Comparison of ENCODE assay signal across 9 cellular contexts in genomic region chr22:19892249-19892879, GRCh38. TPM values are rescaled to one million over a fixed set of nuclear protein-coding genes. Genes with fewer than 3 reads are reported as not detected.
DNase-seq lines count a peak whose midpoint lies in the region; ATAC-seq and TF ChIP-seq lines count a peak whose summit lies in the region.
"Had no signal": no experiment of that assay in that cellular context is flagged by ENCODE, and none has a peak within 500 bp of the region (broad histone marks: within the 10 kb centered on the region; RNA-seq: fewer than 3 reads in every experiment).

No MANE protein-coding gene starts in this region.

- TF ChIP-seq CTCF in esophagus muscularis mucosa (IDR thresholded peaks at IDR 0.05) = no peak

- WGBS in esophagus muscularis mucosa = 40% methylated on average over 24 of the region's 24 CpGs

- TF ChIP-seq POLR2A in esophagus muscularis mucosa (IDR thresholded peaks at IDR 0.05; ENCODE audit: low read depth) = no peak

- H3K4me3 Mint-ChIP-seq in activated CD4-positive, alpha-beta T cell treated with anti-CD3 and anti-CD28 coated beads, Interleukin-2, amount 10 ng/mL, durations not matched to agents 24 days and 14 days = peak overlapping the region; percentile 80

- no peaks in the 10 kb centered on the region for H3K9me3 Mint-ChIP-seq in activated CD4-positive, alpha-beta T cell treated with anti-CD3 and anti-CD28 coated beads, Interleukin-2, amount 10 ng/mL, durations not matched to agents 24 days and 14 days

- peak overlapping the region in 2 of 4 donors; percentile 10 to 13 for H3K27ac ChIP-seq in esophagus muscularis mucosa (replicated peaks in 1 of 4)

- peaks cover 0 to 67% (median 53%) of the 10 kb centered on the region in 4 donors for H3K36me3 ChIP-seq in esophagus muscularis mucosa

- peaks cover 31% of the 10 kb centered on the region for H3K4me1 Mint-ChIP-seq in activated CD4-positive, alpha-beta T cell treated with anti-CD3 and anti-CD28 coated beads, Interleukin-2, amount 10 ng/mL, durations not matched to agents 24 days and 14 days

- peak; percentile 80 for DNase-seq in NCI-H748 (lab: John Stamatoyannopoulos, UW; ENCODE audit: unreplicated experiment)
- no peak for DNase-seq in NCI-H748 treated with DMSO at 0.1 percent for 48 hours (lab: John Stamatoyannopoulos, UW)
- peak; percentile 81 for DNase-seq in activated CD4-positive, alpha-beta T cell treated with anti-CD3 and anti-CD28 coated beads, Interleukin-2, amount 10 ng/mL, durations not matched to agents 24 days and 14 days
- no peak for DNase-seq in esophagus muscularis mucosa (ENCODE audit: extremely low spot score)
- DNase-seq in stimulated activated CD4-positive, alpha-beta T cell treated with anti-CD3 and anti-CD28 coated beads, Interleukin-1b, Interleukin-23, amount 100 ng/mL, for 48 hours = peak; percentile 74
- no peak for DNase-seq in hepatic stellate cell (ENCODE audit: low spot score)
- no peak for DNase-seq in NCI-H2107 treated with DMSO at 0.1 percent for 48 hours (lab: John Stamatoyannopoulos, UW; ENCODE audit: unreplicated experiment)

- H3K36me3 Mint-ChIP-seq in activated CD4-positive, alpha-beta T cell treated with anti-CD3 and anti-CD28 coated beads, Interleukin-2, amount 10 ng/mL, durations not matched to agents 24 days and 14 days (ENCODE audit: low read depth) = peaks cover 5% of the 10 kb centered on the region

- no peak for ATAC-seq in HG03432 (IDR thresholded peaks at IDR 0.05; ENCODE audit: unreplicated experiment)

- no peaks in the 10 kb centered on the region for H3K27me3 Mint-ChIP-seq in activated CD4-positive, alpha-beta T cell treated with anti-CD3 and anti-CD28 coated beads, Interleukin-2, amount 10 ng/mL, durations not matched to agents 24 days and 14 days

- intact Hi-C loops in activated CD4-positive, alpha-beta T cell treated with anti-CD3 and anti-CD28 coated beads, Interleukin-2, amount 10 ng/mL, durations not matched to agents 24 days and 14 days (cut with micrococcal nuclease) = no loop called here
- intact Hi-C loops in esophagus muscularis mucosa (cut with DNase I) = no loop called here

- peaks cover 15 to 25% (median 19%) of the 10 kb centered on the region in 4 donors for H3K4me1 ChIP-seq in esophagus muscularis mucosa

- H3K27ac Mint-ChIP-seq in activated CD4-positive, alpha-beta T cell treated with anti-CD3 and anti-CD28 coated beads, Interleukin-2, amount 10 ng/mL, durations not matched to agents 24 days and 14 days = peak overlapping the region; percentile 94

- H3K27me3 ChIP-seq in esophagus muscularis mucosa = no peaks in the 10 kb centered on the region

- H3K9me3 ChIP-seq in esophagus muscularis mucosa = no peaks in the 10 kb centered on the region
- H3K9me3 ChIP-seq: A549 had no signal

- TF ChIP-seq EP300 in esophagus muscularis mucosa (IDR thresholded peaks at IDR 0.05) = no peak

- peak overlapping the region in 3 of 4 donors; percentile 2 to 22 (median 6) for H3K4me3 ChIP-seq in esophagus muscularis mucosa
- H3K4me3 ChIP-seq: A549 had no signal

RNA-seq across cellular contexts. Expression of gene GNB1L, which starts 37.7 kb away (rescaled TPM):
- 21.1 and 21.4 TPM in 2 replicates for total RNA-seq in activated CD4-positive, alpha-beta T cell treated with anti-CD3 and anti-CD28 coated beads, Interleukin-2, amount 10 ng/mL, durations not matched to agents 24 days and 14 days
- total RNA-seq in esophagus muscularis mucosa = 1 to 10 TPM; 4.6 to 8.7 (median 6.8) TPM

RNA-seq across cellular contexts. Expression of gene RTL10, which starts 37.7 kb away (rescaled TPM):
- total RNA-seq in activated CD4-positive, alpha-beta T cell treated with anti-CD3 and anti-CD28 coated beads, Interleukin-2, amount 10 ng/mL, durations not matched to agents 24 days and 14 days = 20.0 and 23.4 TPM in 2 replicates
- 10 to 100 TPM in 2 of 4 donors, 1 to 10 TPM in 2; 5.6 to 14.8 (median 11.1) TPM for total RNA-seq in esophagus muscularis mucosa

RNA-seq across cellular contexts. Expression of gene COMT, which starts 49.2 kb away (rescaled TPM):
- 104 and 110 TPM in 2 replicates for total RNA-seq in activated CD4-positive, alpha-beta T cell treated with anti-CD3 and anti-CD28 coated beads, Interleukin-2, amount 10 ng/mL, durations not matched to agents 24 days and 14 days
- total RNA-seq in esophagus muscularis mucosa = 100 to 1,000 TPM; 141 to 231 (median 196) TPM

RNA-seq across cellular contexts. Expression of gene TXNRD2, which starts 49.3 kb away (rescaled TPM):
- total RNA-seq in activated CD4-positive, alpha-beta T cell treated with anti-CD3 and anti-CD28 coated beads, Interleukin-2, amount 10 ng/mL, durations not matched to agents 24 days and 14 days = 18.4 and 23.5 TPM in 2 replicates
- total RNA-seq in esophagus muscularis mucosa = 10 to 100 TPM; 12.9 to 27.2 (median 23.9) TPM

Comparison
In these comparisons a context has a peak if more than half of its experiments do, and no peak if none do; other contexts are left out.
1. DNase-seq: peak in NCI-H748 (single experiment), activated CD4-positive, alpha-beta T cell treated with anti-CD3 and anti-CD28 coated beads, Interleukin-2, amount 10 ng/mL, durations not matched to agents 24 days and 14 days (single experiment) and stimulated activated CD4-positive, alpha-beta T cell treated with anti-CD3 and anti-CD28 coated beads, Interleukin-1b, Interleukin-23, amount 100 ng/mL, for 48 hours (single experiment); none in NCI-H748 treated with DMSO at 0.1 percent for 48 hours (single experiment), esophagus muscularis mucosa (single experiment), hepatic stellate cell (single experiment) and NCI-H2107 treated with DMSO at 0.1 percent for 48 hours (single experiment).